Comparison of ENCODE assay signal across 8 cellular contexts in genomic region chr6:132279592-132280139, GRCh38.
DNase-seq lines count a peak whose midpoint lies in the region; TF ChIP-seq lines count a peak whose summit lies in the region.

No MANE protein-coding gene starts in this region.

- intact Hi-C loops in testis (cut with DNase I; ENCODE audit: low total_unique reads): loop anchor here (5.0 kb wide), 1 partner anchor 203 kb away; no protein-coding TSS in a partner anchor

- WGBS in testis, 2 donors: 0 to 1% methylated on average over 12 of the region's 12 CpGs

- H3K27ac ChIP-seq in osteoblast (ENCODE audit: low read depth, low read length): no peak overlapping the region
- H3K27ac ChIP-seq in testis: no peak overlapping the region

- no peaks in the 10 kb centered on the region for H3K79me2 ChIP-seq in osteoblast (ENCODE audit: insufficient read depth, low read length)

- H3K4me1 ChIP-seq in osteoblast (ENCODE audit: insufficient read depth, low read length) (no peaks in the 10 kb centered on the region), testis (no peaks in the 10 kb centered on the region)

- peak overlapping the region; percentile 87 for H2AFZ ChIP-seq in osteoblast (ENCODE audit: low read length)

- peak overlapping the region; percentile 31 for H3K4me3 ChIP-seq in H7 (ENCODE audit: insufficient read depth, low read depth, low read length)
- peak overlapping the region; percentile 69 for H3K4me3 ChIP-seq in osteoblast (ENCODE audit: insufficient read depth, low read length)
- peak overlapping the region in 1 of 2 donors; percentile 4 for H3K4me3 ChIP-seq in testis

- in situ Hi-C loops in SK-MEL-5 (cut with HindIII; ENCODE audit: low pct_unique_long_range_greater_than_20kb, low sequenced_read_pairs): no loop called here

- no peaks in the 10 kb centered on the region for H4K20me1 ChIP-seq in osteoblast (ENCODE audit: insufficient read depth, low read length)

- TF ChIP-seq CTCF in osteoblast (IDR thresholded peaks at IDR 0.05; ENCODE audit: extremely low read depth, low read depth, low read length) (peak; percentile 94), testis (IDR thresholded peaks at IDR 0.05) (peak; percentile 76 to 90 (median 88))

- TF ChIP-seq POLR2A in testis (IDR thresholded peaks at IDR 0.05): no peak

- peak; percentile 30 for DNase-seq in GF-D8 (lab: John Stamatoyannopoulos, UW)
- peak; percentile 34 for DNase-seq in H7
- DNase-seq in LoVo (ENCODE audit: low spot score): peak; percentile 81
- DNase-seq in SK-MEL-5 (ENCODE audit: low read depth, low spot score): peak; percentile 71
- DNase-seq in activated naive CD4-positive, alpha-beta T cell treated with anti-CD3 and anti-CD28 coated beads, Interleukin-2, amount 50 U/mL, for 16 hours: peak; percentile 73
- DNase-seq in glomerular visceral epithelial cell (ENCODE audit: extremely low spot score): peak; percentile 76
- peak; percentile 77 for DNase-seq in osteoblast (ENCODE audit: insufficient read length, low spot score, missing footprints)
- peak; percentile 81 for DNase-seq in testis

- H3K9me3 ChIP-seq in osteoblast (ENCODE audit: low read depth, low read length): no peaks in the 10 kb centered on the region
- H3K9me3 ChIP-seq in testis: no peaks in the 10 kb centered on the region

- H3K36me3 ChIP-seq in H7 (replicated peaks; ENCODE audit: control insufficient read depth, insufficient read depth, low read length) (no peaks in the 10 kb centered on the region), osteoblast (ENCODE audit: insufficient read depth, low read length) (no peaks in the 10 kb centered on the region), testis (ENCODE audit: low read depth, missing control alignments) (no peaks in the 10 kb centered on the region)

- peak overlapping the region; percentile 88 for H3K4me2 ChIP-seq in osteoblast (ENCODE audit: insufficient read depth, low read length)

- H3K27me3 ChIP-seq in H7 (ENCODE audit: control insufficient read depth, insufficient read depth, low read length) (no peaks in the 10 kb centered on the region), osteoblast (ENCODE audit: insufficient read depth, low read length) (no peaks in the 10 kb centered on the region), testis (no peaks in the 10 kb centered on the region)

Comparison
In these comparisons a context has a peak if more than half of its experiments do, and no peak if none do; other contexts are left out.
1. DNase-seq: peak in every context shown above with its lines; median percentile 81 in LoVo; 81 in testis; 77 in osteoblast; 76 in glomerular visceral epithelial cell; 73 in activated naive CD4-positive, alpha-beta T cell treated with anti-CD3 and anti-CD28 coated beads, Interleukin-2, amount 50 U/mL, for 16 hours; 71 in SK-MEL-5; 34 in H7; 30 in GF-D8.